In genomic region chr7:145729701-145730100, GRCh38 we compare ENCODE assay signal across 17 cellular contexts.
DNase-seq lines count a peak whose midpoint lies in the region; ATAC-seq and TF ChIP-seq lines count a peak whose summit lies in the region.
"Had no signal": no experiment of that assay in that cellular context is flagged by ENCODE, and none has a peak within 500 bp of the region (broad histone marks: within the 10 kb centered on the region; RNA-seq: fewer than 3 reads in every experiment).

No MANE protein-coding gene starts in this region.

- BruUV-seq in PC-9 (replicated peaks; lab: Mats Ljungman, UMichigan), result no TSS peak

- H3K27me3 ChIP-seq in PC-9 (ENCODE audit: insufficient read depth, low read depth), result no peaks in the 10 kb centered on the region
- H3K27me3 ChIP-seq: BE2C had no signal

- H3K27ac ChIP-seq in PC-9, result no peak overlapping the region
- H3K27ac ChIP-seq: A549, C4-2B had no signal

- H3K27ac Mint-ChIP-seq in CD14-positive monocyte (no peak overlapping the region), WTC11 (no peak overlapping the region)
- H3K27ac Mint-ChIP-seq: CD8-positive, alpha-beta memory T cell; HFFc6 had no signal

- H3K36me3 Mint-ChIP-seq in CD14-positive monocyte (no peaks in the 10 kb centered on the region), WTC11 (no peaks in the 10 kb centered on the region)
- H3K36me3 Mint-ChIP-seq: CD8-positive, alpha-beta memory T cell had no signal

- intact Hi-C loops in PC-9 (cut with micrococcal nuclease; ENCODE audit: unreplicated experiment) (no loop called here), CD14-positive monocyte (cut with micrococcal nuclease) (no loop called here)

- no peaks in the 10 kb centered on the region for H4K20me1 ChIP-seq in PC-9 (ENCODE audit: insufficient read depth)

- DNase-seq in M059J (ENCODE audit: low read depth) (peak; percentile 56), PC-9 (no peak), fibroblast of peridontal ligament (ENCODE audit: extremely low read depth) (peak; percentile 27), GM19238 (ENCODE audit: insufficient read length, low spot score) (no peak), CD14-positive monocyte (ENCODE audit: low spot score) (no peak), WTC11 (ENCODE audit: low spot score) (no peak)
- DNase-seq: BE2C; Caco-2; CD8-positive, alpha-beta memory T cell; DND-41; GDM1; GOT3; HFFc6 had no signal

- H3K4me3 ChIP-seq in PC-9, result no peak overlapping the region
- H3K4me3 ChIP-seq: A549, HAP-1 had no signal

- H3K9me3 Mint-ChIP-seq in CD14-positive monocyte (peaks cover 0 to 4% (median 0%) of the 10 kb centered on the region in 7 donors), WTC11 (no peaks in the 10 kb centered on the region)

- H3K27me3 Mint-ChIP-seq in CD14-positive monocyte (ENCODE audit: low read depth in 3 of 3) (no peaks in the 10 kb centered on the region), WTC11 (ENCODE audit: low read depth) (no peaks in the 10 kb centered on the region; the same call in 1 of the 2 replicates)
- H3K27me3 Mint-ChIP-seq: CD8-positive, alpha-beta memory T cell had no signal

- no peaks in the 10 kb centered on the region for H3K79me2 ChIP-seq in PC-9 (ENCODE audit: low read depth)

- H3K4me3 Mint-ChIP-seq in CD14-positive monocyte (no peak overlapping the region), WTC11 (no peak overlapping the region)
- H3K4me3 Mint-ChIP-seq: CD8-positive, alpha-beta memory T cell; HFFc6 had no signal

- H3K4me1 ChIP-seq in PC-9 (replicated peaks; ENCODE audit: insufficient read depth), result no peaks in the 10 kb centered on the region
- H3K4me1 ChIP-seq: A549, BE2C, Caco-2, HAP-1 had no signal

- CTCF ChIA-PET in PC-9 (lab: Charles Lee), result no interaction called here
- CTCF ChIA-PET in WTC11 (lab: Charles Lee), result no interaction called here

- no peaks in the 10 kb centered on the region for H3K9me3 ChIP-seq in PC-9 (ENCODE audit: insufficient read depth, low read depth)
- H3K9me3 ChIP-seq: A549, BE2C, Caco-2, HAP-1 had no signal

- ATAC-seq in HG03139 (IDR thresholded peaks at IDR 0.05; ENCODE audit: unreplicated experiment) (no peak), WTC11 (no peak)
- ATAC-seq: A549 had no signal

- POLR2A ChIA-PET in PC-9 (lab: Charles Lee; ENCODE audit: unreplicated experiment), result no interaction called here
- POLR2A ChIA-PET in WTC11 (lab: Charles Lee), result no interaction called here

- TF ChIP-seq CTCF in PC-9 (conservative IDR thresholded peaks at IDR 0.05) (no peak), CD14-positive monocyte (IDR thresholded peaks at IDR 0.05) (no peak), WTC11 (IDR thresholded peaks at IDR 0.05) (no peak)

- H3F3A ChIP-seq in PC-9 (ENCODE audit: insufficient read depth, low read depth), result no peaks in the 10 kb centered on the region

- H3K4me2 ChIP-seq in PC-9, result no peak overlapping the region
- H3K4me2 ChIP-seq: A549 had no signal

- H3K4me1 Mint-ChIP-seq in CD14-positive monocyte (no peaks in the 10 kb centered on the region), WTC11 (peaks cover 10% of the 10 kb centered on the region)
- H3K4me1 Mint-ChIP-seq: CD8-positive, alpha-beta memory T cell had no signal

- H3K9me2 ChIP-seq in PC-9 (ENCODE audit: insufficient read depth), result no peaks in the 10 kb centered on the region

- no peaks in the 10 kb centered on the region for H3K36me3 ChIP-seq in PC-9 (ENCODE audit: low read depth)
- H3K36me3 ChIP-seq: BE2C, HAP-1 had no signal

- peak overlapping the region; percentile 36 for H2AFZ ChIP-seq in PC-9

TF ChIP-seq in WTC11, 78 proteins besides CTCF, POLR2A, EP300 and RAD21 (continues in another document):
- no peak for TF ChIP-seq ERG (CRISPR knock-in tag; IDR thresholded peaks at IDR 0.05)
- TF ChIP-seq ZNF512 (CRISPR knock-in tag; IDR thresholded peaks at IDR 0.05; ENCODE audit: borderline replicate concordance), result no peak
- no peak for TF ChIP-seq ARID4B (CRISPR knock-in tag; IDR thresholded peaks at IDR 0.05; ENCODE audit: borderline replicate concordance)
- no peak for TF ChIP-seq CBFB (CRISPR knock-in tag; IDR thresholded peaks at IDR 0.05; ENCODE audit: low read depth)
- TF ChIP-seq NFYB (CRISPR knock-in tag; conservative IDR thresholded peaks at IDR 0.05; ENCODE audit: low read depth), result no peak
- TF ChIP-seq FOXK1 (CRISPR knock-in tag; IDR thresholded peaks at IDR 0.05), result no peak
- TF ChIP-seq E2F1 (CRISPR knock-in tag; IDR thresholded peaks at IDR 0.05), result no peak
- TF ChIP-seq NR3C1 (CRISPR knock-in tag; conservative IDR thresholded peaks at IDR 0.05; ENCODE audit: low read depth), result no peak
- no peak for TF ChIP-seq ATF2 (CRISPR knock-in tag; IDR thresholded peaks at IDR 0.05; ENCODE audit: borderline replicate concordance, low read depth)
- no peak for TF ChIP-seq MAX (CRISPR knock-in tag; IDR thresholded peaks at IDR 0.05)
- TF ChIP-seq NFATC4 (CRISPR knock-in tag; IDR thresholded peaks at IDR 0.05), result no peak

Comparison
In these comparisons a context has a peak if more than half of its experiments do, and no peak if none do; other contexts are left out.
1. DNase-seq: peak in M059J (single experiment) and fibroblast of peridontal ligament (single experiment); none in PC-9 (0 of 2), GM19238 (single experiment), CD14-positive monocyte (single experiment) and WTC11 (single experiment).